Comparison of ENCODE assay signal across 8 cellular contexts in the genomic region with DNA sequence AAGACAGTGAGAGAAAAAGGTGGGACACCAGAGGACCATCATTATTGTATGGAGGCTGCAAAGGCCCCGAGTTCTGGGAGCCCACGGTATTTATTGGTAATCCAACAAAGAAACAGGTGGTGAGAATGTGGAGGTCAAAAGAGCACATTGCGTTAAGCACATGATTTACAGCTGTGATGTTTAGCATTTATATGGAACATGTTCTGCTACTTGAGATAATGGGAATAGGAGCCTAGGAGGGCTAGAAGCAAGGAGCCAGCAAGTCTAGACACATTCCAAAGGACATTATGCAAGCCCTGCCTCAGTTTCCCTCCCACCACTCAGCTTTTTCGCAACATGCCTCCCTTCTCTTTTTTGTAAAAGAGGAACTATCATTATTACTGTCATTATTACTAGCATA. TPM values are rescaled to one million over a fixed set of nuclear protein-coding genes. Genes with fewer than 3 reads are reported as not detected.
A peak's percentile ranks its signal among the peaks of the same experiment; 100 is the strongest.
DNase-seq lines count a peak whose midpoint lies in the region; ATAC-seq, FAIRE-seq and TF ChIP-seq lines count a peak whose summit lies in the region.
"Not testable (repeated sequence)": the region's sequence is repeated elsewhere in the genome, so short reads cannot be mapped to it uniquely, and the experiment has no call there.

No MANE protein-coding gene starts in this region.

- WGBS in HepG2 (ENCODE audit: low lambda C conversion rate), result 74% methylated on average over 4 of the region's 4 CpGs

- H3K4me1 Mint-ChIP-seq in CD14-positive monocyte (peaks cover 45% of the 10 kb centered on the region), HFFc6 (ENCODE audit: low read depth) (peaks cover 53% of the 10 kb centered on the region), MCF 10A (ENCODE audit: insufficient read depth, unreplicated experiment) (peaks cover 36% of the 10 kb centered on the region)
- H3K4me1 Mint-ChIP-seq in activated T-helper 17 cell treated with anti-CD3 and anti-CD28 coated beads, Interleukin-2, amount 50 U/mL, for 72 hours, result peaks cover 29% of the 10 kb centered on the region
- peaks cover 33% of the 10 kb centered on the region for H3K4me1 Mint-ChIP-seq in stimulated activated effector memory CD8-positive, alpha-beta T cell treated with anti-CD3 and anti-CD28 coated beads, Interleukin-12 subunit alpha, Interleukin-12 subunit beta, amount 100 ng/mL, for 72 hours

- CTCF ChIA-PET in MCF 10A (lab: Yijun Ruan, JAX), result interaction anchor here (0.5 to 2.3 kb wide), 9 partner anchors 8 to 1055 kb away, joined by 3 to 11 read pairs (median 4); no protein-coding TSS in a partner anchor
- CTCF ChIA-PET in HepG2 (lab: Yijun Ruan, JAX; ENCODE audit: low intra/inter-chr PET ratio, low total read pairs), result not testable (repeated sequence)

- not testable (repeated sequence) for H3K4me3 ChIP-seq in HepG2 (replicated peaks in 1 of 3; ENCODE audit: insufficient read depth in 1 of 3, low read depth in 2 of 3, low read length in 3 of 3)

- H2AFZ ChIP-seq in HepG2 (ENCODE audit: low read length), result not testable (repeated sequence)

- not testable (repeated sequence) for H3K27ac ChIP-seq in HepG2 (ENCODE audit: extremely low read length, insufficient read depth, low read length)

- H3K36me3 ChIP-seq in HepG2 (replicated peaks in 1 of 2; ENCODE audit: control insufficient read depth in 1 of 2, insufficient read depth in 2 of 2, low read length in 2 of 2), result peaks cover 4 to 12% of the 10 kb centered on the region in 2 experiments

- not testable (repeated sequence) for TF ChIP-seq EP300 in HepG2 (IDR thresholded peaks at IDR 0.05; ENCODE audit: low read depth in 2 of 2, low read length in 2 of 2); HepG2 (CRISPR knock-in tag; IDR thresholded peaks at IDR 0.05; ENCODE audit: borderline replicate concordance)

- not testable (repeated sequence) for H3K4me2 ChIP-seq in HepG2 (ENCODE audit: low read depth, low read length)

- not testable (repeated sequence) for H3K4me3 Mint-ChIP-seq in CD14-positive monocyte; HFFc6; MCF 10A (ENCODE audit: unreplicated experiment)
- H3K4me3 Mint-ChIP-seq in activated T-helper 17 cell treated with anti-CD3 and anti-CD28 coated beads, Interleukin-2, amount 50 U/mL, for 72 hours, result peak overlapping the region; percentile 71
- peak overlapping the region; percentile 26 for H3K4me3 Mint-ChIP-seq in stimulated activated effector memory CD8-positive, alpha-beta T cell treated with anti-CD3 and anti-CD28 coated beads, Interleukin-12 subunit alpha, Interleukin-12 subunit beta, amount 100 ng/mL, for 72 hours

- intact Hi-C loops in CD14-positive monocyte (cut with micrococcal nuclease); MCF 10A (cut with micrococcal nuclease); HepG2 (cut with micrococcal nuclease; ENCODE audit: unreplicated experiment): not testable (repeated sequence)

- not testable (repeated sequence) for H3K4me1 ChIP-seq in HepG2 (ENCODE audit: insufficient read depth, low read length)

- not testable (repeated sequence) for TF ChIP-seq RAD21 in HepG2 (CRISPR knock-in tag; IDR thresholded peaks at IDR 0.05)

- FAIRE-seq in HepG2 (lab: Jason Lieb, UNC), result not testable (repeated sequence)

- BruUV-seq in MCF 10A (replicated peaks; lab: Mats Ljungman, UMichigan); HepG2 (replicated peaks; lab: Mats Ljungman, UMichigan): not testable (repeated sequence)

- in situ Hi-C loops in HepG2 (cut with HindIII; ENCODE audit: extremely low pct_ligation_motif_present, low pct_unique_long_range_greater_than_20kb), result not testable (repeated sequence)

- not testable (repeated sequence) for H4K20me1 ChIP-seq in HepG2 (ENCODE audit: insufficient read depth, low read length)

- H3K79me2 ChIP-seq in HepG2 (ENCODE audit: insufficient read depth, low read length), result not testable (repeated sequence)

- not testable (repeated sequence) for ATAC-seq in activated T-helper 17 cell treated with anti-CD3 and anti-CD28 coated beads, Interleukin-2, amount 50 U/mL, for 72 hours (replicated peaks); HepG2; stimulated activated effector memory CD8-positive, alpha-beta T cell treated with anti-CD3 and anti-CD28 coated beads, Interleukin-12 subunit alpha, Interleukin-12 subunit beta, amount 100 ng/mL, for 72 hours

- H3K9me3 Mint-ChIP-seq in CD14-positive monocyte; HFFc6; activated T-helper 17 cell treated with anti-CD3 and anti-CD28 coated beads, Interleukin-2, amount 50 U/mL, for 72 hours; MCF 10A (ENCODE audit: unreplicated experiment); stimulated activated effector memory CD8-positive, alpha-beta T cell treated with anti-CD3 and anti-CD28 coated beads, Interleukin-12 subunit alpha, Interleukin-12 subunit beta, amount 100 ng/mL, for 72 hours: not testable (repeated sequence)

- POLR2A ChIA-PET in MCF 10A (lab: Yijun Ruan, JAX) (interaction anchor here (0.6 to 12.7 kb wide), 10 partner anchors 8 to 1373 kb away, joined by 3 to 95 read pairs (median 4); a partner anchor contains a TSS), HepG2 (lab: Yijun Ruan, JAX) (interaction anchor here (1.0 kb wide), 1 partner anchor 9 kb away, joined by 3 read pairs; no protein-coding TSS in a partner anchor)

- not testable (repeated sequence) for TF ChIP-seq CTCF in CD14-positive monocyte (IDR thresholded peaks at IDR 0.05); HFFc6 (IDR thresholded peaks at IDR 0.05); MCF 10A (IDR thresholded peaks at IDR 0.05; ENCODE audit: unreplicated experiment); HepG2 (CRISPR knock-in tag; IDR thresholded peaks at IDR 0.05)

- H3K9ac ChIP-seq in HepG2 (ENCODE audit: insufficient read depth, low read depth, low read length), result not testable (repeated sequence)

- TF ChIP-seq POLR2A in HepG2 (IDR thresholded peaks at IDR 0.05; ENCODE audit: insufficient read depth in 1 of 2, low read depth in 2 of 2, low read length in 2 of 2), result not testable (repeated sequence)

- H3K36me3 Mint-ChIP-seq in CD14-positive monocyte, result peaks cover 17 to 21% of the 10 kb centered on the region in 2 donors
- peaks cover 31% of the 10 kb centered on the region for H3K36me3 Mint-ChIP-seq in HFFc6 (ENCODE audit: low read depth)
- peaks cover 81% of the 10 kb centered on the region for H3K36me3 Mint-ChIP-seq in activated T-helper 17 cell treated with anti-CD3 and anti-CD28 coated beads, Interleukin-2, amount 50 U/mL, for 72 hours (ENCODE audit: low read depth)
- peaks cover 55% of the 10 kb centered on the region for H3K36me3 Mint-ChIP-seq in MCF 10A (ENCODE audit: insufficient read depth, unreplicated experiment)
- H3K36me3 Mint-ChIP-seq in stimulated activated effector memory CD8-positive, alpha-beta T cell treated with anti-CD3 and anti-CD28 coated beads, Interleukin-12 subunit alpha, Interleukin-12 subunit beta, amount 100 ng/mL, for 72 hours, result peaks cover 37% of the 10 kb centered on the region

- H3K27ac Mint-ChIP-seq in CD14-positive monocyte, result peak overlapping the region; percentile 51 to 91 (median 85)
- peak overlapping the region; percentile 66 for H3K27ac Mint-ChIP-seq in HFFc6
- peak overlapping the region; percentile 91 for H3K27ac Mint-ChIP-seq in activated T-helper 17 cell treated with anti-CD3 and anti-CD28 coated beads, Interleukin-2, amount 50 U/mL, for 72 hours
- H3K27ac Mint-ChIP-seq in MCF 10A (ENCODE audit: low read depth, unreplicated experiment), result peak overlapping the region; percentile 82
- peak overlapping the region; percentile 35 for H3K27ac Mint-ChIP-seq in stimulated activated effector memory CD8-positive, alpha-beta T cell treated with anti-CD3 and anti-CD28 coated beads, Interleukin-12 subunit alpha, Interleukin-12 subunit beta, amount 100 ng/mL, for 72 hours

- H3K9me3 ChIP-seq in HepG2 (ENCODE audit: low read length), result not testable (repeated sequence)

- not testable (repeated sequence) for H3K27me3 ChIP-seq in HepG2 (ENCODE audit: control insufficient read depth in 1 of 2, insufficient read depth in 2 of 2, low read length in 2 of 2)

- not testable (repeated sequence) for DNase-seq in CD14-positive monocyte (ENCODE audit: low spot score); HFFc6; MCF 10A (ENCODE audit: unreplicated experiment); HepG2 (ENCODE audit: low spot score); stimulated activated effector memory CD8-positive, alpha-beta T cell treated with anti-CD3 and anti-CD28 coated beads, Interleukin-12 subunit alpha, Interleukin-12 subunit beta, amount 100 ng/mL, for 72 hours (ENCODE audit: low spot score in 2 of 2)
- DNase-seq in NCI-H524 treated with DMSO at 0.1 percent for 48 hours (lab: John Stamatoyannopoulos, UW) (peak; percentile 49), SIG-M5 treated with dmso at 0.1 percent for 504 hours (lab: John Stamatoyannopoulos, UW; ENCODE audit: unreplicated experiment) (peak; percentile 21)

- not testable (repeated sequence) for H3K27me3 Mint-ChIP-seq in CD14-positive monocyte (ENCODE audit: low read depth in 3 of 3); HFFc6 (ENCODE audit: insufficient read depth); activated T-helper 17 cell treated with anti-CD3 and anti-CD28 coated beads, Interleukin-2, amount 50 U/mL, for 72 hours; MCF 10A (ENCODE audit: insufficient read depth, unreplicated experiment)

RNA-seq across cellular contexts. Expression of a gene that starts 45.6 kb away (rescaled TPM):
- 10 to 100 TPM; 12.3 to 18.0 TPM for polyA plus RNA-seq in CD14-positive monocyte
- 10 to 100 TPM; 11.0 to 14.4 (median 12.3) TPM for total RNA-seq in HFFc6 (2021; fragmentation: NEBNext Ultra II Directional; extraction: Animal tissue kit (Norgen Biotek cat#: 25700))
- 1 to 10 TPM; 6.2 to 8.2 TPM for total RNA-seq in activated T-helper 17 cell treated with anti-CD3 and anti-CD28 coated beads, Interleukin-2, amount 50 U/mL, for 72 hours
- total RNA-seq in MCF 10A (2022), result 17.9 and 20.2 TPM in 2 replicates
- total RNA-seq in HepG2 (2016; rRNA removed; fragmentation: Illumina TruSeq; extraction: Trizol), result 22.8 and 33.0 TPM in 2 replicates
- 4.3 and 5.0 TPM in 2 replicates for total RNA-seq in HepG2 (2016; cell fraction: cytosol; rRNA removed; fragmentation: Illumina TruSeq; extraction: Trizol; ENCODE audit: low read depth)
- 22.7 and 34.5 TPM in 2 replicates for total RNA-seq in HepG2 (2016; cell fraction: insoluble cytoplasmic fraction; rRNA removed; fragmentation: Illumina TruSeq; extraction: Trizol)
- 19.5 and 20.3 TPM in 2 replicates for total RNA-seq in HepG2 (2016; cell fraction: membrane; rRNA removed; fragmentation: Illumina TruSeq; extraction: Trizol)
- total RNA-seq in HepG2 (2016; cell fraction: nucleus; rRNA removed; fragmentation: Illumina TruSeq; extraction: Trizol), result 11.8 and 12.4 TPM in 2 replicates
- 2.8 and 3.1 TPM in 2 replicates for polyA plus RNA-seq in HepG2 (2011; rRNA removed)
- polyA plus RNA-seq in HepG2 (2011; cell fraction: cytosol; rRNA removed), result 2.5 TPM in 2 replicates
- 1.3 and 1.6 TPM in 2 replicates for polyA plus RNA-seq in HepG2 (2011; cell fraction: nucleus; rRNA removed)
- polyA plus RNA-seq in HepG2 (2012), result 15.9 and 22.1 TPM in 2 replicates
- polyA plus RNA-seq in HepG2 (2016; cell fraction: cytosol; fragmentation: Illumina TruSeq; extraction: Trizol; ENCODE audit: low read depth), result 4.2 and 5.7 TPM in 2 replicates
- 32.2 and 38.6 TPM in 2 replicates for polyA plus RNA-seq in HepG2 (2016; cell fraction: insoluble cytoplasmic fraction; fragmentation: Illumina TruSeq; extraction: Trizol; ENCODE audit: low read depth)
- polyA plus RNA-seq in HepG2 (2016; cell fraction: membrane; fragmentation: Illumina TruSeq; extraction: Trizol; ENCODE audit: low read depth), result 14.3 and 16.1 TPM in 2 replicates
- 12.5 and 13.2 TPM in 2 replicates for polyA plus RNA-seq in HepG2 (2016; cell fraction: nucleus; fragmentation: Illumina TruSeq; extraction: Trizol; ENCODE audit: insufficient read depth, low read depth)
- 1.3 and 3.6 TPM in 2 replicates for polyA minus RNA-seq in HepG2 (2011; rRNA and poly(A)+ RNA removed; ENCODE audit: low replicate concordance)
- 9.3 and 9.5 TPM in 2 replicates for polyA minus RNA-seq in HepG2 (2011; cell fraction: cytosol; rRNA and poly(A)+ RNA removed)
- 4.5 and 5.8 TPM in 2 replicates for polyA minus RNA-seq in HepG2 (2011; cell fraction: nucleus; rRNA and poly(A)+ RNA removed)

Comparison
In these comparisons a context has a peak if more than half of its experiments do, and no peak if none do; other contexts are left out.
1. H3K27ac Mint-ChIP-seq: peak in every context shown above with its lines; median percentile 91 in activated T-helper 17 cell treated with anti-CD3 and anti-CD28 coated beads, Interleukin-2, amount 50 U/mL, for 72 hours; 85 in CD14-positive monocyte; 82 in MCF 10A; 66 in HFFc6; 35 in stimulated activated effector memory CD8-positive, alpha-beta T cell treated with anti-CD3 and anti-CD28 coated beads, Interleukin-12 subunit alpha, Interleukin-12 subunit beta, amount 100 ng/mL, for 72 hours.